In the genomic region with DNA sequence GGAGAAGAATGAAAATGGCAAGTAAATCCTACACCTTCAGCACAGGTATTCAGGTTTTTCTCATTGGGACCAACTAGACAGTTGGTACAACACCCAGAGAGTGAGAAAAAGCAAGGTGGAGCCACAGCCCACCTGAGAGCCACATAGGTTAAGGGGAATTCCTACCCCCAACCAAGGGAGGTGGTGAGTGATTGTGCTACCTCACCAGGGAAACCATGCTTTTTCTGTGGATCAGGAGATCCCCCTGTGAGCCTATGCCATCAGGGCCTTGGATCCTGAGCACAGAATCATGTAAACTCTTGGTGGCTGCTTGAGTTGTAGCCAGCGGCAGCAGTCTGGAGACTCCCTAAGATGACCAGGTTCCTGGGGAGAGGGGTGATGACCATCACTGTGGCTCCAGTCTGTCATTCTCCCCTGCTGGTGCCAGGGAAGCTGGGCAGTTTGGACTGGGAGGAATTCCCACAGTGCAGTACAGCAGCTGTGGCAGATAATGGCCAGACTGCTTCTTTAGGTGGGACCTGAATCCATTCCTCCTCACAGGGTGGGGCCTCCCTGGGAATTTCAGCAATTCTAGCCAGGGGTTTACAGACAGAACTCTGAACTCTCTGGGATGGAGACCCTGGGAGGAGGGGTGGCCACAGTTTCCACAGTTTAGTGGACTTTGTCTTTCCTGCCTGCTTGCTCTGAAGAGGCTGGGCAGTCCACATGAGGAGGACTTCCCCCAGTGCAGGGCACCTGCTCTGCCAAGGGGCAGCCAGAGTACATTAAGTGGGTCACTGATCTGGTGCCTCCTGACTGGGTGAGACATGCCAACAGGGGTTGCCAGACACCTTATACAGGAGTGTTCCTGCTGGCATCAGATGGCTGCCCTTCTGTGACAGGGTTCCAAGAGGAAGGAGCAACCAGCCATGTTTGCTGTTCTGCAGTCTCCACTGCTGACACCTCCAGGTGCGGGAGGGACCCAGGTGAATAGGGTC, we compare ENCODE assay signal across 18 cellular contexts. TPM values are rescaled to one million over a fixed set of nuclear protein-coding genes. Genes with fewer than 3 reads are reported as not detected.
DNase-seq lines count a peak whose midpoint lies in the region; ATAC-seq and TF ChIP-seq lines count a peak whose summit lies in the region.
"Had no signal": no experiment of that assay in that cellular context is flagged by ENCODE, and none has a peak within 500 bp of the region (broad histone marks: within the 10 kb centered on the region; RNA-seq: fewer than 3 reads in every experiment).

No MANE protein-coding gene starts in this region.

- H3K27me3 Mint-ChIP-seq in stimulated activated naive CD8-positive, alpha-beta T cell treated with anti-CD3 and anti-CD28 coated beads, Interleukin-15, amount 100 ng/mL, for 72 hours, result no peaks in the 10 kb centered on the region
- H3K27me3 Mint-ChIP-seq in activated CD4-positive, alpha-beta T cell treated with anti-CD3 and anti-CD28 coated beads for 36 hours, result peaks cover 4% of the 10 kb centered on the region
- H3K27me3 Mint-ChIP-seq: B cell had no signal

- no peaks in the 10 kb centered on the region for H3K27me3 ChIP-seq in heart left ventricle

- H3K4me1 Mint-ChIP-seq in stimulated activated naive CD8-positive, alpha-beta T cell treated with anti-CD3 and anti-CD28 coated beads, Interleukin-15, amount 100 ng/mL, for 72 hours, result no peaks in the 10 kb centered on the region
- no peaks in the 10 kb centered on the region for H3K4me1 Mint-ChIP-seq in activated CD4-positive, alpha-beta T cell treated with anti-CD3 and anti-CD28 coated beads for 36 hours
- H3K4me1 Mint-ChIP-seq: B cell, CD14-positive monocyte had no signal

- H3K4me1 ChIP-seq in heart left ventricle, result peaks cover 0 to 28% (median 4%) of the 10 kb centered on the region in 12 donors

- POLR2A ChIA-PET in activated CD4-positive, alpha-beta T cell treated with anti-CD3 and anti-CD28 coated beads for 36 hours (lab: Charles Lee), result no interaction called here

- H3K27ac ChIP-seq in heart left ventricle, result no peak overlapping the region
- H3K27ac ChIP-seq: SK-N-MC had no signal

- CTCF ChIA-PET in activated CD4-positive, alpha-beta T cell treated with anti-CD3 and anti-CD28 coated beads for 36 hours (lab: Charles Lee), result no interaction called here

- no peak for TF ChIP-seq CTCF in heart left ventricle (IDR thresholded peaks at IDR 0.05)

- H3K36me3 Mint-ChIP-seq in activated CD4-positive, alpha-beta T cell treated with anti-CD3 and anti-CD28 coated beads for 36 hours (ENCODE audit: low read depth), result peaks cover 4% of the 10 kb centered on the region
- H3K36me3 Mint-ChIP-seq: CD14-positive monocyte had no signal

- peak overlapping the region in 1 of 2 donors; percentile 48 for H3K27ac Mint-ChIP-seq in stimulated activated naive CD8-positive, alpha-beta T cell treated with anti-CD3 and anti-CD28 coated beads, Interleukin-15, amount 100 ng/mL, for 72 hours
- no peak overlapping the region for H3K27ac Mint-ChIP-seq in activated CD4-positive, alpha-beta T cell treated with anti-CD3 and anti-CD28 coated beads for 36 hours
- H3K27ac Mint-ChIP-seq: B cell, CD14-positive monocyte had no signal

- no peak overlapping the region for H3K4me3 Mint-ChIP-seq in stimulated activated naive CD8-positive, alpha-beta T cell treated with anti-CD3 and anti-CD28 coated beads, Interleukin-15, amount 100 ng/mL, for 72 hours
- no peak overlapping the region for H3K4me3 Mint-ChIP-seq in activated CD4-positive, alpha-beta T cell treated with anti-CD3 and anti-CD28 coated beads for 36 hours
- H3K4me3 Mint-ChIP-seq: B cell, CD14-positive monocyte had no signal

- H3K4me3 ChIP-seq in heart left ventricle, result no peak overlapping the region
- H3K4me3 ChIP-seq: SK-N-MC had no signal

- no peak for TF ChIP-seq POLR2A in heart left ventricle (IDR thresholded peaks at IDR 0.05)

- ATAC-seq in GM19025 (IDR thresholded peaks at IDR 0.05; ENCODE audit: low read depth, unreplicated experiment) (peak; percentile 45), heart left ventricle (peak in 3 of 4 donors; percentile 42 to 77 (median 70)), left colon (peak; percentile 44), HG03378 (IDR thresholded peaks at IDR 0.05; ENCODE audit: unreplicated experiment) (no peak)
- peak; percentile 42 for ATAC-seq in stimulated activated naive CD8-positive, alpha-beta T cell treated with anti-CD3 and anti-CD28 coated beads, Interleukin-15, amount 100 ng/mL, for 72 hours
- ATAC-seq in activated CD4-positive, alpha-beta T cell treated with anti-CD3 and anti-CD28 coated beads for 36 hours, result no peak

- 75 to 95% (median 91%) methylated on average over 1 to 2 of the region's 2 CpGs for WGBS in heart left ventricle, 4 donors

- peak in 4 of 5 donors; percentile 20 to 58 (median 40) for DNase-seq in heart left ventricle
- DNase-seq in left colon, result no peak
- DNase-seq in stimulated activated naive CD8-positive, alpha-beta T cell treated with anti-CD3 and anti-CD28 coated beads, Interleukin-15, amount 100 ng/mL, for 72 hours, result no peak
- no peak for DNase-seq in activated CD4-positive, alpha-beta T cell treated with anti-CD3 and anti-CD28 coated beads for 36 hours
- no peak for DNase-seq in SKM-1 (lab: John Stamatoyannopoulos, UW; ENCODE audit: unreplicated experiment)
- DNase-seq: H7, Kasumi-1, NCI-H1694, NCI-H2081, NCI-H446 treated with DMSO at 0.1 percent for 48 hours, NCI-H526 treated with DMSO at 0.1 percent for 48 hours, OCI-M1, SHP77 had no signal

- intact Hi-C loops in heart left ventricle (cut with DNase I), result loop anchor here in 1 of 10 donors (5.0 kb wide), 1 partner anchor 76 kb away; no protein-coding TSS in a partner anchor
- intact Hi-C loops in left colon (cut with DNase I, micrococcal nuclease), result no loop called here
- intact Hi-C loops in activated CD4-positive, alpha-beta T cell treated with anti-CD3 and anti-CD28 coated beads for 36 hours (cut with DNase I, micrococcal nuclease), result no loop called here

- H3K9me3 ChIP-seq in heart left ventricle, result peaks cover 0 to 26% (median 0%) of the 10 kb centered on the region in 12 donors

- H3K9me3 Mint-ChIP-seq in stimulated activated naive CD8-positive, alpha-beta T cell treated with anti-CD3 and anti-CD28 coated beads, Interleukin-15, amount 100 ng/mL, for 72 hours, result peaks cover 7 to 33% of the 10 kb centered on the region in 2 donors
- peaks cover 15% of the 10 kb centered on the region for H3K9me3 Mint-ChIP-seq in activated CD4-positive, alpha-beta T cell treated with anti-CD3 and anti-CD28 coated beads for 36 hours (ENCODE audit: low read depth)

- no peaks in the 10 kb centered on the region for H3K36me3 ChIP-seq in heart left ventricle

RNA-seq across cellular contexts. Expression of gene PARM1, which starts 43.2 kb away (rescaled TPM):
- total RNA-seq in heart left ventricle (100 to 1,000 TPM in 5 of 9 donors, 10 to 100 TPM in 4; 40.1 to 144 (median 103) TPM), left colon (100 to 1,000 TPM; 266 to 282 TPM)
- 10 to 100 TPM; 28.8 to 51.2 TPM for polyA plus RNA-seq in heart left ventricle
- under 1 TPM; 0.04 to 0.05 TPM for total RNA-seq in activated CD4-positive, alpha-beta T cell treated with anti-CD3 and anti-CD28 coated beads for 36 hours

Comparison
In these comparisons a context has a peak if more than half of its experiments do, and no peak if none do; other contexts are left out.
1. ATAC-seq: peak in GM19025 (single experiment), heart left ventricle (3 of 4), left colon (single experiment) and stimulated activated naive CD8-positive, alpha-beta T cell treated with anti-CD3 and anti-CD28 coated beads, Interleukin-15, amount 100 ng/mL, for 72 hours (single experiment); none in activated CD4-positive, alpha-beta T cell treated with anti-CD3 and anti-CD28 coated beads for 36 hours (single experiment) and HG03378 (single experiment).
2. DNase-seq: peak in heart left ventricle (4 of 5); none in left colon (0 of 2), stimulated activated naive CD8-positive, alpha-beta T cell treated with anti-CD3 and anti-CD28 coated beads, Interleukin-15, amount 100 ng/mL, for 72 hours (0 of 2), activated CD4-positive, alpha-beta T cell treated with anti-CD3 and anti-CD28 coated beads for 36 hours (single experiment) and SKM-1 (single experiment).
3. RNA of gene PARM1, which starts 43.2 kb away (total RNA-seq): 266 to 282 TPM in left colon and 40.1 to 144 TPM in heart left ventricle; 0.04 to 0.05 TPM in activated CD4-positive, alpha-beta T cell treated with anti-CD3 and anti-CD28 coated beads for 36 hours; every median in the first group is over 10 times any median in the second.